21 cellular contexts compared by ENCODE assay signal in genomic region chr3:72548992-72549391, GRCh38.
DNase-seq lines count a peak whose midpoint lies in the region; ATAC-seq and TF ChIP-seq lines count a peak whose summit lies in the region.
"Had no signal": no experiment of that assay in that cellular context is flagged by ENCODE, and none has a peak within 500 bp of the region (broad histone marks: within the 10 kb centered on the region; RNA-seq: fewer than 3 reads in every experiment).

No MANE protein-coding gene starts in this region.

- H3K36me3 Mint-ChIP-seq in activated naive CD8-positive, alpha-beta T cell = peaks cover 3% of the 10 kb centered on the region
- H3K36me3 Mint-ChIP-seq in activated naive CD8-positive, alpha-beta T cell treated with anti-CD3 and anti-CD28 coated beads for 36 hours = no peaks in the 10 kb centered on the region
- H3K36me3 Mint-ChIP-seq in activated T-helper 2 cell treated with anti-CD3 and anti-CD28 coated beads, Interferon-gamma antibody, Interleukin-2, Interleukin-4, amounts not matched to agents 10 μg/mL and 5 μg/mL and 100 μg/mL, durations not matched to agents 14 hours and 24 hours and 36 hours (ENCODE audit: low read depth) = peaks cover 2% of the 10 kb centered on the region
- no peaks in the 10 kb centered on the region for H3K36me3 Mint-ChIP-seq in stimulated activated naive B cell treated with anti-CD40 and anti-IgM and Interleukin-4, amounts not matched to agents 10 μg/mL and 1 μg/mL and 100 μg/mL, for 72 hours

- ATAC-seq in stimulated activated naive B cell treated with anti-CD40 and anti-IgM and Interleukin-4, amounts not matched to agents 10 μg/mL and 1 μg/mL and 100 μg/mL, for 72 hours (replicated peaks) = no peak
- ATAC-seq: heart right ventricle had no signal

- in situ Hi-C loops in GM13977 (cut with MboI; ENCODE audit: low pct_unique_long_range_greater_than_20kb, low sequenced_read_pairs, unreplicated experiment) = no loop called here

- no peaks in the 10 kb centered on the region for H3K9me3 Mint-ChIP-seq in activated naive CD8-positive, alpha-beta T cell (ENCODE audit: low read depth)
- no peaks in the 10 kb centered on the region for H3K9me3 Mint-ChIP-seq in activated naive CD8-positive, alpha-beta T cell treated with anti-CD3 and anti-CD28 coated beads for 36 hours
- H3K9me3 Mint-ChIP-seq in activated T-helper 2 cell treated with anti-CD3 and anti-CD28 coated beads, Interferon-gamma antibody, Interleukin-2, Interleukin-4, amounts not matched to agents 10 μg/mL and 5 μg/mL and 100 μg/mL, durations not matched to agents 14 hours and 24 hours and 36 hours = no peaks in the 10 kb centered on the region
- H3K9me3 Mint-ChIP-seq in stimulated activated naive B cell treated with anti-CD40 and anti-IgM and Interleukin-4, amounts not matched to agents 10 μg/mL and 1 μg/mL and 100 μg/mL, for 72 hours = no peaks in the 10 kb centered on the region

- H3K4me3 Mint-ChIP-seq in activated naive CD8-positive, alpha-beta T cell = no peak overlapping the region
- no peak overlapping the region for H3K4me3 Mint-ChIP-seq in activated naive CD8-positive, alpha-beta T cell treated with anti-CD3 and anti-CD28 coated beads for 36 hours
- H3K4me3 Mint-ChIP-seq in activated T-helper 2 cell treated with anti-CD3 and anti-CD28 coated beads, Interferon-gamma antibody, Interleukin-2, Interleukin-4, amounts not matched to agents 10 μg/mL and 5 μg/mL and 100 μg/mL, durations not matched to agents 14 hours and 24 hours and 36 hours (ENCODE audit: low read depth) = peak overlapping the region; percentile 45
- peak overlapping the region; percentile 23 to 39 for H3K4me3 Mint-ChIP-seq in stimulated activated naive B cell treated with anti-CD40 and anti-IgM and Interleukin-4, amounts not matched to agents 10 μg/mL and 1 μg/mL and 100 μg/mL, for 72 hours

- peaks cover 22% of the 10 kb centered on the region for H3K4me1 Mint-ChIP-seq in activated naive CD8-positive, alpha-beta T cell (ENCODE audit: low read depth)
- peaks cover 10% of the 10 kb centered on the region for H3K4me1 Mint-ChIP-seq in activated naive CD8-positive, alpha-beta T cell treated with anti-CD3 and anti-CD28 coated beads for 36 hours
- H3K4me1 Mint-ChIP-seq in activated T-helper 2 cell treated with anti-CD3 and anti-CD28 coated beads, Interferon-gamma antibody, Interleukin-2, Interleukin-4, amounts not matched to agents 10 μg/mL and 5 μg/mL and 100 μg/mL, durations not matched to agents 14 hours and 24 hours and 36 hours (ENCODE audit: low read depth) = peaks cover 23% of the 10 kb centered on the region
- peaks cover 21 to 29% of the 10 kb centered on the region in 2 donors for H3K4me1 Mint-ChIP-seq in stimulated activated naive B cell treated with anti-CD40 and anti-IgM and Interleukin-4, amounts not matched to agents 10 μg/mL and 1 μg/mL and 100 μg/mL, for 72 hours

- intact Hi-C loops in activated T-helper 2 cell treated with anti-CD3 and anti-CD28 coated beads, Interferon-gamma antibody, Interleukin-2, Interleukin-4, amounts not matched to agents 10 μg/mL and 5 μg/mL and 100 μg/mL, durations not matched to agents 14 hours and 24 hours and 36 hours (cut with micrococcal nuclease) = no loop called here

- no peak for TF ChIP-seq CTCF in GM13977 (IDR thresholded peaks at IDR 0.05; ENCODE audit: extremely low read depth, insufficient read depth, missing control alignments)

- no peaks in the 10 kb centered on the region for H3K27me3 Mint-ChIP-seq in activated naive CD8-positive, alpha-beta T cell
- no peaks in the 10 kb centered on the region for H3K27me3 Mint-ChIP-seq in activated naive CD8-positive, alpha-beta T cell treated with anti-CD3 and anti-CD28 coated beads for 36 hours
- H3K27me3 Mint-ChIP-seq in activated T-helper 2 cell treated with anti-CD3 and anti-CD28 coated beads, Interferon-gamma antibody, Interleukin-2, Interleukin-4, amounts not matched to agents 10 μg/mL and 5 μg/mL and 100 μg/mL, durations not matched to agents 14 hours and 24 hours and 36 hours (ENCODE audit: low read depth) = no peaks in the 10 kb centered on the region
- peaks cover 4 to 12% of the 10 kb centered on the region in 2 donors for H3K27me3 Mint-ChIP-seq in stimulated activated naive B cell treated with anti-CD40 and anti-IgM and Interleukin-4, amounts not matched to agents 10 μg/mL and 1 μg/mL and 100 μg/mL, for 72 hours

- peak overlapping the region; percentile 46 for H3K27ac Mint-ChIP-seq in activated naive CD8-positive, alpha-beta T cell
- no peak overlapping the region for H3K27ac Mint-ChIP-seq in activated naive CD8-positive, alpha-beta T cell treated with anti-CD3 and anti-CD28 coated beads for 36 hours
- peak overlapping the region; percentile 46 for H3K27ac Mint-ChIP-seq in activated T-helper 2 cell treated with anti-CD3 and anti-CD28 coated beads, Interferon-gamma antibody, Interleukin-2, Interleukin-4, amounts not matched to agents 10 μg/mL and 5 μg/mL and 100 μg/mL, durations not matched to agents 14 hours and 24 hours and 36 hours
- peak overlapping the region; percentile 52 for H3K27ac Mint-ChIP-seq in stimulated activated naive B cell treated with anti-CD40 and anti-IgM and Interleukin-4, amounts not matched to agents 10 μg/mL and 1 μg/mL and 100 μg/mL, for 72 hours

- peak; percentile 16 for DNase-seq in NCI-H146 (lab: John Stamatoyannopoulos, UW)
- no peak for DNase-seq in NCI-H146 treated with DMSO at 0.1 percent for 48 hours (lab: John Stamatoyannopoulos, UW; ENCODE audit: unreplicated experiment)
- DNase-seq in activated naive CD8-positive, alpha-beta T cell treated with anti-CD3 and anti-CD28 coated beads for 36 hours = no peak
- no peak for DNase-seq in activated T-helper 2 cell treated with anti-CD3 and anti-CD28 coated beads, Interferon-gamma antibody, Interleukin-2, Interleukin-4, amounts not matched to agents 10 μg/mL and 5 μg/mL and 100 μg/mL, durations not matched to agents 14 hours and 24 hours and 36 hours (ENCODE audit: low spot score)
- DNase-seq in stimulated activated naive B cell treated with anti-CD40 and anti-IgM and Interleukin-4, amounts not matched to agents 10 μg/mL and 1 μg/mL and 100 μg/mL, for 72 hours = no peak
- DNase-seq in stimulated activated CD4-positive, alpha-beta T cell treated with anti-CD3 and anti-CD28 coated beads, Interleukin-4, amount 100 ng/mL, for 4 hours = no peak
- no peak for DNase-seq in GM13977 (ENCODE audit: low spot score)
- DNase-seq: BE2C; cerebellar nuclear complex; erythroblast; foreskin fibroblast; H7; heart right ventricle; mesenchymal stem cell; MM.1S; NCI-H1436 treated with DMSO at 0.1 percent for 48 hours; spleen; stimulated activated CD4-positive, alpha-beta T cell treated with anti-CD3 and anti-CD28 coated beads, Interleukin-4, amount 100 ng/mL, for 24 hours; stomach; transverse colon had no signal

Comparison
In these comparisons a context has a peak if more than half of its experiments do, and no peak if none do; other contexts are left out.
1. H3K4me3 Mint-ChIP-seq: peak in activated T-helper 2 cell treated with anti-CD3 and anti-CD28 coated beads, Interferon-gamma antibody, Interleukin-2, Interleukin-4, amounts not matched to agents 10 μg/mL and 5 μg/mL and 100 μg/mL, durations not matched to agents 14 hours and 24 hours and 36 hours (single experiment) and stimulated activated naive B cell treated with anti-CD40 and anti-IgM and Interleukin-4, amounts not matched to agents 10 μg/mL and 1 μg/mL and 100 μg/mL, for 72 hours (2 of 2); none in activated naive CD8-positive, alpha-beta T cell (single experiment) and activated naive CD8-positive, alpha-beta T cell treated with anti-CD3 and anti-CD28 coated beads for 36 hours (single experiment).